Comparison of ENCODE assay signal across 29 cellular contexts in genomic region chr14:79468491-79468890, GRCh38.
"Had no signal": no experiment of that assay in that cellular context is flagged by ENCODE, and none has a peak within 500 bp of the region (broad histone marks: within the 10 kb centered on the region; RNA-seq: fewer than 3 reads in every experiment).

No MANE protein-coding gene starts in this region.

- DNase-seq: heart right ventricle; islet precursor cell; left cardiac atrium; left lung; lower lobe of right lung; mesendoderm; naive B cell; occipital lobe; right lobe of liver; stimulated activated CD4-positive, alpha-beta T cell treated with anti-CD3 and anti-CD28 coated beads, Interleukin-1b, Interleukin-23, amount 100 ng/mL, for 48 hours; stimulated activated CD4-positive, alpha-beta T cell treated with anti-CD3 and anti-CD28 coated beads, Interleukin-2, amount 100 ng/mL, for 48 hours; stimulated activated CD4-positive, alpha-beta T cell treated with anti-CD3 and anti-CD28 coated beads, Interleukin-4, amount 100 ng/mL, for 4 hours; stimulated activated CD8-positive, alpha-beta memory T cell treated with anti-CD3 and anti-CD28 coated beads, Interleukin-4, amount 100 ng/mL, for 48 hours; stimulated activated naive B cell treated with anti-CD40 and anti-IgM and Interleukin-4, amounts not matched to agents 10 μg/mL and 1 μg/mL and 100 μg/mL, for 72 hours; stimulated activated naive CD8-positive, alpha-beta T cell treated with anti-CD3 and anti-CD28 coated beads, Interleukin-15, Interleukin-2, amounts not matched to agents 100 U/mL and 50 U/mL, for 24 hours; stomach; testis; thyroid gland; upper lobe of left lung had no signal

- H3K4me1 ChIP-seq: heart right ventricle, left lung, lower lobe of right lung, right atrium auricular region, right lobe of liver, testis, thyroid gland, upper lobe of left lung, vagina had no signal

- H3K27ac ChIP-seq: heart right ventricle, hepatocyte, left lung, lower lobe of right lung, neural progenitor cell, neutrophil, parathyroid adenoma, right atrium auricular region, right lobe of liver, stomach, testis, thyroid gland, transverse colon, upper lobe of left lung, vagina had no signal

- H3K27me3 ChIP-seq: heart right ventricle, hepatocyte, left lung, neural progenitor cell, neutrophil, right atrium auricular region, right lobe of liver, stomach, testis, thyroid gland, transverse colon, upper lobe of left lung, vagina had no signal

- H2AFZ ChIP-seq: hepatocyte, neural progenitor cell, parathyroid adenoma had no signal

- H3K4me1 Mint-ChIP-seq: naive B cell; stimulated activated naive B cell treated with anti-CD40 and anti-IgM and Interleukin-4, amounts not matched to agents 10 μg/mL and 1 μg/mL and 100 μg/mL, for 72 hours had no signal

- H3K9ac ChIP-seq: neural progenitor cell, parathyroid adenoma had no signal

- H3K9me3 Mint-ChIP-seq: mesothelial cell of epicardium, neural progenitor cell had no signal

- H3K4me2 ChIP-seq: hepatocyte, neural progenitor cell, smooth muscle cell had no signal

- H3K27ac Mint-ChIP-seq: mesothelial cell of epicardium; naive B cell; natural killer cell treated with Interleukin-12 subunit alpha and Interleukin-12 subunit beta and Interleukin-15 and Interleukin-18, amount 100 ng/mL, for 72 hours; neural progenitor cell; stimulated activated naive B cell treated with anti-CD40 and anti-IgM and Interleukin-4, amounts not matched to agents 10 μg/mL and 1 μg/mL and 100 μg/mL, for 72 hours had no signal

- H3K36me3 Mint-ChIP-seq: mesothelial cell of epicardium; naive B cell; neural progenitor cell; stimulated activated naive B cell treated with anti-CD40 and anti-IgM and Interleukin-4, amounts not matched to agents 10 μg/mL and 1 μg/mL and 100 μg/mL, for 72 hours had no signal

- H3K36me3 ChIP-seq: heart right ventricle, left lung, lower lobe of right lung, neural progenitor cell, neutrophil, right atrium auricular region, right lobe of liver, stomach, thyroid gland, transverse colon, upper lobe of left lung, vagina had no signal

- H3K27me3 Mint-ChIP-seq: naive B cell; natural killer cell treated with Interleukin-12 subunit alpha and Interleukin-12 subunit beta and Interleukin-15 and Interleukin-18, amount 100 ng/mL, for 72 hours; stimulated activated naive B cell treated with anti-CD40 and anti-IgM and Interleukin-4, amounts not matched to agents 10 μg/mL and 1 μg/mL and 100 μg/mL, for 72 hours had no signal

- ATAC-seq: heart right ventricle; left cardiac atrium; left lung; lower lobe of right lung; natural killer cell treated with Interleukin-12 subunit alpha and Interleukin-12 subunit beta and Interleukin-15 and Interleukin-18, amount 100 ng/mL, for 72 hours; right lobe of liver; stimulated activated naive B cell treated with anti-CD40 and anti-IgM and Interleukin-4, amounts not matched to agents 10 μg/mL and 1 μg/mL and 100 μg/mL, for 72 hours; stimulated activated naive CD8-positive, alpha-beta T cell treated with anti-CD3 and anti-CD28 coated beads, Interleukin-15, Interleukin-2, amounts not matched to agents 100 U/mL and 50 U/mL, for 24 hours had no signal

- H3K79me2 ChIP-seq: hepatocyte had no signal

- H3K9me3 ChIP-seq: heart right ventricle, left lung, lower lobe of right lung, neutrophil, right atrium auricular region, right lobe of liver, stomach, testis, thyroid gland, transverse colon, upper lobe of left lung, vagina had no signal

- H3K4me3 ChIP-seq: heart right ventricle, hepatocyte, left lung, lower lobe of right lung, neural progenitor cell, right atrium auricular region, right lobe of liver, smooth muscle cell, stomach, testis, thyroid gland, transverse colon, upper lobe of left lung, vagina had no signal

- H3K4me3 Mint-ChIP-seq: mesothelial cell of epicardium; natural killer cell treated with Interleukin-12 subunit alpha and Interleukin-12 subunit beta and Interleukin-15 and Interleukin-18, amount 100 ng/mL, for 72 hours; neural progenitor cell; stimulated activated naive B cell treated with anti-CD40 and anti-IgM and Interleukin-4, amounts not matched to agents 10 μg/mL and 1 μg/mL and 100 μg/mL, for 72 hours had no signal
